ENCODE assay signal across 2 cellular contexts in the genomic region with DNA sequence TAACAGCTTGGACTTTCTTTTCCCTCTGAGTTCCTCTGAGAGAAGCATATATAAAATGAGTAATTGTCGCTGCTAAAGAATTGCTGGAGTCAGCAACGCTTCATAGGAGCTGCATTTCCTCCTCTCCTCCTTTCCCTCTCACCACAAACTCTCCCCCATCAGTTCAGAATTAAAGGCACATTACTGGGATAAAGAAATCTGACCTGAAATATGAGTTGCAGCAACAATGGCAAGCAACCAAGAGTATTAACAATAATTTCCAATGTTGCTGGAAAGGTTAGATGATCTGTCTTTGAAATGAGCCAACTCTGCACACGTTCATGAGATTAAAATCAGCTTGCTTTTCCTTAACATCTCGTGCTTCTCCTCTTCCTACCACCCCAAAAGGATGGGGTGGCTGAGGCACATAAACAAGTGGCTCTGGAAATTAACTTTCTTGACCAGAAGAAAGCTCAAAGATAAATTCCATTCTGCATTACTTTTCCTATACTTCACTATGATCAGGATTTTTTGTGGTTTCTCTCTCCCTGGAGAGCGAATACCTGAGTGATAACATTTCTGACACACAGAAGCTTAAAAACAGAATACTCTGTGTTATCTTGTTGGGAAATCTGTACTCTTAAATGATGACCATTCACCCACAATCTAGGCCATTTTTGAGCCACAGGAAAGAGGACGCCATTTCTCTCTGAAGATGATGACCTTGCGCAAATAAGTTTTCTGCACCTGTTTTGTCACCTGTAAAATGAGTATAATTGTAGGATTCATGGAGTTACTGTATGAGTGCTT.
TF ChIP-seq lines count a peak whose summit lies in the region.

No MANE protein-coding gene starts in this region.

TF ChIP-seq in K562, 482 proteins besides CTCF, POLR2A, EP300 and RAD21 (continued from another document and continues in another):
- TF ChIP-seq, protein P1, sequence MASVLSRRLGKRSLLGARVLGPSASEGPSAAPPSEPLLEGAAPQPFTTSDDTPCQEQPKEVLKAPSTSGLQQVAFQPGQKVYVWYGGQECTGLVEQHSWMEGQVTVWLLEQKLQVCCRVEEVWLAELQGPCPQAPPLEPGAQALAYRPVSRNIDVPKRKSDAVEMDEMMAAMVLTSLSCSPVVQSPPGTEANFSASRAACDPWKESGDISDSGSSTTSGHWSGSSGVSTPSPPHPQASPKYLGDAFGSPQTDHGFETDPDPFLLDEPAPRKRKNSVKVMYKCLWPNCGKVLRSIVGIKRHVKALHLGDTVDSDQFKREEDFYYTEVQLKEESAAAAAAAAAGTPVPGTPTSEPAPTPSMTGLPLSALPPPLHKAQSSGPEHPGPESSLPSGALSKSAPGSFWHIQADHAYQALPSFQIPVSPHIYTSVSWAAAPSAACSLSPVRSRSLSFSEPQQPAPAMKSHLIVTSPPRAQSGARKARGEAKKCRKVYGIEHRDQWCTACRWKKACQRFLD (CRISPR knock-in tag; IDR thresholded peaks at IDR 0.05), result 0 out of 2 replicates have a peak, but pooled peaks have one; percentile 28
- TF ChIP-seq KAT7 (CRISPR knock-in tag; IDR thresholded peaks at IDR 0.05; ENCODE audit: borderline replicate concordance) (no peak), JUN (IDR thresholded peaks at IDR 0.05; ENCODE audit: borderline replicate concordance, low read depth, low read length) (no peak), JUN (CRISPR knock-in tag; IDR thresholded peaks at IDR 0.05; ENCODE audit: borderline replicate concordance) (no peak), BACH1 (tag; IDR thresholded peaks at IDR 0.05) (no peak), ZNF589 (CRISPR knock-in tag; IDR thresholded peaks at IDR 0.05; ENCODE audit: low read depth) (no peak), GABPB1 (CRISPR knock-in tag; IDR thresholded peaks at IDR 0.05) (no peak), CBX8 (IDR thresholded peaks at IDR 0.05; ENCODE audit: borderline replicate concordance, extremely low read depth, low read depth, low read length, poor library complexity, severe bottlenecking) (no peak), HNRNPL (IDR thresholded peaks at IDR 0.05; ENCODE audit: low read depth, low read length) (no peak), ZNF551 (CRISPR knock-in tag; IDR thresholded peaks at IDR 0.05) (no peak), PCBP1 (IDR thresholded peaks at IDR 0.05; ENCODE audit: low read depth, low read length, poor library complexity, severe bottlenecking) (no peak), C11orf30 (IDR thresholded peaks at IDR 0.05; ENCODE audit: low read depth) (peak; percentile 74), ARHGAP35 (IDR thresholded peaks at IDR 0.05; ENCODE audit: partially characterized antibody) (no peak), CTBP1 (IDR thresholded peaks at IDR 0.05; ENCODE audit: borderline replicate concordance) (peak; percentile 40; the same call in 1 of the 2 replicates), TRIM28 (IDR thresholded peaks at IDR 0.05) (no peak), ZNF583 (CRISPR knock-in tag; IDR thresholded peaks at IDR 0.05) (no peak), DPF2 (IDR thresholded peaks at IDR 0.05) (0 out of 2 replicates have a peak, but pooled peaks have one; percentile 35), HIVEP1 (CRISPR knock-in tag; IDR thresholded peaks at IDR 0.05) (no peak)
- TF ChIP-seq, protein P2, sequence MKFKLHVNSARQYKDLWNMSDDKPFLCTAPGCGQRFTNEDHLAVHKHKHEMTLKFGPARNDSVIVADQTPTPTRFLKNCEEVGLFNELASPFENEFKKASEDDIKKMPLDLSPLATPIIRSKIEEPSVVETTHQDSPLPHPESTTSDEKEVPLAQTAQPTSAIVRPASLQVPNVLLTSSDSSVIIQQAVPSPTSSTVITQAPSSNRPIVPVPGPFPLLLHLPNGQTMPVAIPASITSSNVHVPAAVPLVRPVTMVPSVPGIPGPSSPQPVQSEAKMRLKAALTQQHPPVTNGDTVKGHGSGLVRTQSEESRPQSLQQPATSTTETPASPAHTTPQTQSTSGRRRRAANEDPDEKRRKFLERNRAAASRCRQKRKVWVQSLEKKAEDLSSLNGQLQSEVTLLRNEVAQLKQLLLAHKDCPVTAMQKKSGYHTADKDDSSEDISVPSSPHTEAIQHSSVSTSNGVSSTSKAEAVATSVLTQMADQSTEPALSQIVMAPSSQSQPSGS (CRISPR knock-in tag; IDR thresholded peaks at IDR 0.05), result no peak
- TF ChIP-seq, protein P3, sequence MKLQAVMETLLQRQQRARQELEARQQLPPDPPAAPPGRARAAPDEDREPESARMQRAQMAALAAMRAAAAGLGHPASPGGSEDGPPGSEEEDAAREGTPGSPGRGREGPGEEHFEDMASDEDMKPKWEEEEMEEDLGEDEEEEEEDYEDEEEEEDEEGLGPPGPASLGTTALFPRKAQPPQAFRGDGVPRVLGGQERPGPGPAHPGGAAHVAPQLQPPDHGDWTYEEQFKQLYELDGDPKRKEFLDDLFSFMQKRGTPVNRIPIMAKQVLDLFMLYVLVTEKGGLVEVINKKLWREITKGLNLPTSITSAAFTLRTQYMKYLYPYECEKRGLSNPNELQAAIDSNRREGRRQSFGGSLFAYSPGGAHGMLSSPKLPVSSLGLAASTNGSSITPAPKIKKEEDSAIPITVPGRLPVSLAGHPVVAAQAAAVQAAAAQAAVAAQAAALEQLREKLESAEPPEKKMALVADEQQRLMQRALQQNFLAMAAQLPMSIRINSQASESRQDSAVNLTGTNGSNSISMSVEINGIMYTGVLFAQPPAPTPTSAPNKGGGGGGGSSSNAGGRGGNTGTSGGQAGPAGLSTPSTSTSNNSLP (IDR thresholded peaks at IDR 0.05; ENCODE audit: borderline replicate concordance, low read depth, low read length), result no peak
- TF ChIP-seq, protein P4, sequence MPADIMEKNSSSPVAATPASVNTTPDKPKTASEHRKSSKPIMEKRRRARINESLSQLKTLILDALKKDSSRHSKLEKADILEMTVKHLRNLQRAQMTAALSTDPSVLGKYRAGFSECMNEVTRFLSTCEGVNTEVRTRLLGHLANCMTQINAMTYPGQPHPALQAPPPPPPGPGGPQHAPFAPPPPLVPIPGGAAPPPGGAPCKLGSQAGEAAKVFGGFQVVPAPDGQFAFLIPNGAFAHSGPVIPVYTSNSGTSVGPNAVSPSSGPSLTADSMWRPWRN (IDR thresholded peaks at IDR 0.05; ENCODE audit: low read depth), result no peak
- TF ChIP-seq, protein P5, sequence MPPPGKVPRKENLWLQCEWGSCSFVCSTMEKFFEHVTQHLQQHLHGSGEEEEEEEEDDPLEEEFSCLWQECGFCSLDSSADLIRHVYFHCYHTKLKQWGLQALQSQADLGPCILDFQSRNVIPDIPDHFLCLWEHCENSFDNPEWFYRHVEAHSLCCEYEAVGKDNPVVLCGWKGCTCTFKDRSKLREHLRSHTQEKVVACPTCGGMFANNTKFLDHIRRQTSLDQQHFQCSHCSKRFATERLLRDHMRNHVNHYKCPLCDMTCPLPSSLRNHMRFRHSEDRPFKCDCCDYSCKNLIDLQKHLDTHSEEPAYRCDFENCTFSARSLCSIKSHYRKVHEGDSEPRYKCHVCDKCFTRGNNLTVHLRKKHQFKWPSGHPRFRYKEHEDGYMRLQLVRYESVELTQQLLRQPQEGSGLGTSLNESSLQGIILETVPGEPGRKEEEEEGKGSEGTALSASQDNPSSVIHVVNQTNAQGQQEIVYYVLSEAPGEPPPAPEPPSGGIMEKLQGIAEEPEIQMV (tag; conservative IDR thresholded peaks at IDR 0.05; ENCODE audit: low read depth), result no peak
- TF ChIP-seq, protein P6, sequence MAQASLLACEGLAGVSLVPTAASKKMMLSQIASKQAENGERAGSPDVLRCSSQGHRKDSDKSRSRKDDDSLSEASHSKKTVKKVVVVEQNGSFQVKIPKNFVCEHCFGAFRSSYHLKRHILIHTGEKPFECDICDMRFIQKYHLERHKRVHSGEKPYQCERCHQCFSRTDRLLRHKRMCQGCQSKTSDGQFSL (CRISPR knock-in tag; IDR thresholded peaks at IDR 0.05), result no peak
- TF ChIP-seq, protein P6 (tag; IDR thresholded peaks at IDR 0.05), result no peak

TF ChIP-seq in WTC11, 78 proteins besides CTCF, POLR2A, EP300 and RAD21 (continued from another document):
- TF ChIP-seq, protein P7, sequence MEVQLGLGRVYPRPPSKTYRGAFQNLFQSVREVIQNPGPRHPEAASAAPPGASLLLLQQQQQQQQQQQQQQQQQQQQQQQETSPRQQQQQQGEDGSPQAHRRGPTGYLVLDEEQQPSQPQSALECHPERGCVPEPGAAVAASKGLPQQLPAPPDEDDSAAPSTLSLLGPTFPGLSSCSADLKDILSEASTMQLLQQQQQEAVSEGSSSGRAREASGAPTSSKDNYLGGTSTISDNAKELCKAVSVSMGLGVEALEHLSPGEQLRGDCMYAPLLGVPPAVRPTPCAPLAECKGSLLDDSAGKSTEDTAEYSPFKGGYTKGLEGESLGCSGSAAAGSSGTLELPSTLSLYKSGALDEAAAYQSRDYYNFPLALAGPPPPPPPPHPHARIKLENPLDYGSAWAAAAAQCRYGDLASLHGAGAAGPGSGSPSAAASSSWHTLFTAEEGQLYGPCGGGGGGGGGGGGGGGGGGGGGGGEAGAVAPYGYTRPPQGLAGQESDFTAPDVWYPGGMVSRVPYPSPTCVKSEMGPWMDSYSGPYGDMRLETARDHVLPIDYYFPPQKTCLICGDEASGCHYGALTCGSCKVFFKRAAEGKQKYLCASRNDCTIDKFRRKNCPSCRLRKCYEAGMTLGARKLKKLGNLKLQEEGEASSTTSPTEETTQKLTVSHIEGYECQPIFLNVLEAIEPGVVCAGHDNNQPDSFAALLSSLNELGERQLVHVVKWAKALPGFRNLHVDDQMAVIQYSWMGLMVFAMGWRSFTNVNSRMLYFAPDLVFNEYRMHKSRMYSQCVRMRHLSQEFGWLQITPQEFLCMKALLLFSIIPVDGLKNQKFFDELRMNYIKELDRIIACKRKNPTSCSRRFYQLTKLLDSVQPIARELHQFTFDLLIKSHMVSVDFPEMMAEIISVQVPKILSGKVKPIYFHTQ (CRISPR knock-in tag; IDR thresholded peaks at IDR 0.05), result no peak
